In the genomic region with DNA sequence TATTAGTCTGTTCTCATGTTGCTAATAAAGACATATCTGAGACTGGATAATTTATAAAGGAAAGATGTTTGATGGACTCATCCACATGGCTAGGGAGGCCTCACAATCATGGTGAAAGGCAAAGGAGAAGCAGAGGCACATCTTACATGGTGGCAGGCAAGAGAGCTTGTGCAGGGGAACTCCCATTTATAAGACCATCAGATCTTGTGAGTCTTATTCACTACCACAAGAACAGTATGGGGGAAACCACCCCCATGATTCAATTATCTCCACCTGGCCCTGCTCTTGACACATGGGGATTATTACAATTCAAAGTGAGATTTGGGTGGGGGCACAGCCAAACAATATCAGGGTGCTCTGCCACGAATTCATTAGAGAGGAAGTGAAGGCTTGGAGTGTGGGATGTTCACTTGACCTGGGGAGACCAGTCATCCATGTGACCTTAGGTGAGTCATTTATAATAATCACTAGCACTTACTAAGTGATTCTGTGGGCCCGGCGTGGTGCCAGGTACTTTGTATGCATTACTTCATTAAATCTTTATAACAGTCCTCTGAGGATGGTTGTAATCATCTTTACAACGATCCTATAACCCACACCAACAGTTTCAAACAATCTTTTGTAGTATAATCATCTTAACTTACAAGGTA, we compare ENCODE assay signal across 1 cellular context.
TF ChIP-seq lines count a peak whose summit lies in the region.

No MANE protein-coding gene starts in this region.

TF ChIP-seq in endothelial cell of umbilical vein, 7 proteins besides CTCF, POLR2A, EP300 and RAD21:
- TF ChIP-seq JUN (IDR thresholded peaks at IDR 0.05; ENCODE audit: borderline replicate concordance, insufficient read depth, insufficient read length, low read depth) (peak; percentile 4), FOS (IDR thresholded peaks at IDR 0.05; ENCODE audit: borderline replicate concordance, insufficient read depth, low read length) (peak; percentile 11)
